Comparison of ENCODE assay signal across 20 cellular contexts in genomic region chr6:128572286-128572685, GRCh38. TPM values are rescaled to one million over a fixed set of nuclear protein-coding genes. Genes with fewer than 3 reads are reported as not detected.
"Had no signal": no experiment of that assay in that cellular context is flagged by ENCODE, and none has a peak within 500 bp of the region (broad histone marks: within the 10 kb centered on the region; RNA-seq: fewer than 3 reads in every experiment).

No MANE protein-coding gene starts in this region.

- ATAC-seq: activated CD8-positive, alpha-beta memory T cell treated with anti-CD3 and anti-CD28 coated beads, Interleukin-2, amount 10 ng/mL, durations not matched to agents 7 days and 5 days; gastroesophageal sphincter; left cardiac atrium; naive thymus-derived CD8-positive, alpha-beta T cell; right lobe of liver; stimulated activated memory B cell treated with anti-CD40 and anti-IgM and Interleukin-4, amounts not matched to agents 10 μg/mL and 1 μg/mL and 100 μg/mL, for 72 hours; upper lobe of right lung had no signal

- H3K4me2 ChIP-seq: smooth muscle cell had no signal

- H3K27ac ChIP-seq: cardiac muscle cell, gastroesophageal sphincter, parathyroid adenoma, right lobe of liver, thoracic aorta, upper lobe of right lung had no signal

- H3K27me3 ChIP-seq: cardiac muscle cell, gastroesophageal sphincter, right lobe of liver, upper lobe of right lung had no signal

- H3K9ac ChIP-seq: parathyroid adenoma had no signal

- H3K4me1 ChIP-seq: parathyroid adenoma, right lobe of liver, upper lobe of right lung had no signal

- DNase-seq: activated B cell treated with CpG ODN at 0.5 μM for 24 hours; activated CD4-positive, alpha-beta memory T cell treated with anti-CD3 and anti-CD28 coated beads, Interleukin-2, amount 10 ng/mL, durations not matched to agents 7 days and 5 days; activated CD4-positive, alpha-beta T cell treated with anti-CD3 and anti-CD28 coated beads for 48 hours; activated CD8-positive, alpha-beta memory T cell treated with anti-CD3 and anti-CD28 coated beads, Interleukin-2, amount 10 ng/mL, durations not matched to agents 7 days and 5 days; amniotic stem cell; immature natural killer cell; left cardiac atrium; mesendoderm; naive thymus-derived CD8-positive, alpha-beta T cell; right lobe of liver; stimulated activated CD4-positive, alpha-beta T cell treated with anti-CD3 and anti-CD28 coated beads, Interleukin-4, amount 100 ng/mL, for 4 hours; T-helper 1 cell; T-helper 9 cell; upper lobe of right lung had no signal

- H3K79me2 ChIP-seq: parathyroid adenoma had no signal

- H3K9me3 ChIP-seq: gastroesophageal sphincter, right lobe of liver, thoracic aorta, upper lobe of right lung had no signal

- H3K4me3 ChIP-seq: cardiac muscle cell, gastroesophageal sphincter, right lobe of liver, smooth muscle cell, thoracic aorta, upper lobe of right lung had no signal

- H3K36me3 ChIP-seq: cardiac muscle cell, gastroesophageal sphincter, right lobe of liver, thoracic aorta, upper lobe of right lung had no signal

- H2AFZ ChIP-seq: parathyroid adenoma had no signal

RNA-seq across cellular contexts. Expression of gene PTPRK, which starts 51.9 kb away (rescaled TPM):
- polyA plus RNA-seq: immature natural killer cell had no signal
